8 cellular contexts compared by ENCODE assay signal in genomic region chr17:42553161-42553818, GRCh38. TPM values are rescaled to one million over a fixed set of nuclear protein-coding genes. Genes with fewer than 3 reads are reported as not detected.
DNase-seq lines count a peak whose midpoint lies in the region; ATAC-seq and TF ChIP-seq lines count a peak whose summit lies in the region.

No MANE protein-coding gene starts in this region.

- intact Hi-C loops in Calu3 (cut with micrococcal nuclease; ENCODE audit: unreplicated experiment): no loop called here
- intact Hi-C loops in PC-9 (cut with micrococcal nuclease; ENCODE audit: unreplicated experiment): no loop called here

- BruUV-seq in Calu3 (replicated peaks; lab: Mats Ljungman, UMichigan): no TSS peak
- BruUV-seq in PC-9 (replicated peaks; lab: Mats Ljungman, UMichigan): no TSS peak

- H3K4me1 ChIP-seq in PC-9 (replicated peaks; ENCODE audit: insufficient read depth) (no peaks in the 10 kb centered on the region), esophagus (ENCODE audit: control insufficient read depth in 2 of 2, insufficient read depth in 2 of 2, low read length in 1 of 2) (peaks cover 2 to 12% of the 10 kb centered on the region in 2 donors)

- H3K4me3 ChIP-seq in PC-9 (peak overlapping the region; percentile 99; the same call in 1 of the 2 replicates), esophagus (ENCODE audit: low read depth in 1 of 2, low read length in 2 of 2) (peak overlapping the region; percentile 79 to 88)

- peaks cover 24% of the 10 kb centered on the region for H3K79me2 ChIP-seq in PC-9 (ENCODE audit: low read depth)

- H3K27me3 ChIP-seq in PC-9 (ENCODE audit: insufficient read depth, low read depth): no peaks in the 10 kb centered on the region
- no peaks in the 10 kb centered on the region for H3K27me3 ChIP-seq in esophagus (ENCODE audit: control insufficient read depth in 1 of 2, insufficient read depth in 2 of 2, low read length in 2 of 2)

- peaks cover 11% of the 10 kb centered on the region; the same call in 1 of the 2 replicates for H3F3A ChIP-seq in PC-9 (ENCODE audit: insufficient read depth, low read depth)

- peak overlapping the region; percentile 98 for H3K4me2 ChIP-seq in PC-9

- H2AFZ ChIP-seq in PC-9: no peak overlapping the region

- no peak overlapping the region for H3K27ac Mint-ChIP-seq in Calu3 (ENCODE audit: unreplicated experiment)
- no peak overlapping the region for H3K27ac Mint-ChIP-seq in progenitor cell of endocrine pancreas

- no peaks in the 10 kb centered on the region for H3K9me2 ChIP-seq in PC-9 (ENCODE audit: insufficient read depth)

- DNase-seq in Calu3 (no peak), PC-9 (no peak), progenitor cell of endocrine pancreas (ENCODE audit: low spot score, unreplicated experiment) (no peak), NCI-H146 (lab: John Stamatoyannopoulos, UW) (no peak), NCI-H1105 (lab: John Stamatoyannopoulos, UW) (no peak)

- H3K36me3 ChIP-seq in PC-9 (ENCODE audit: low read depth) (no peaks in the 10 kb centered on the region), esophagus (ENCODE audit: control insufficient read depth in 2 of 2, insufficient read depth in 2 of 2, low read length in 1 of 2) (no peaks in the 10 kb centered on the region)

- H3K4me1 Mint-ChIP-seq in Calu3 (ENCODE audit: low read depth, unreplicated experiment) (peaks cover 26% of the 10 kb centered on the region), progenitor cell of endocrine pancreas (ENCODE audit: low read depth) (peaks cover 8% of the 10 kb centered on the region)

- H3K36me3 Mint-ChIP-seq in Calu3 (ENCODE audit: insufficient read depth, unreplicated experiment): peaks cover 42% of the 10 kb centered on the region
- H3K36me3 Mint-ChIP-seq in progenitor cell of endocrine pancreas (ENCODE audit: insufficient read depth): no peaks in the 10 kb centered on the region

- TF ChIP-seq CTCF in Calu3 (IDR thresholded peaks at IDR 0.05; ENCODE audit: unreplicated experiment) (no peak), PC-9 (conservative IDR thresholded peaks at IDR 0.05) (no peak), progenitor cell of endocrine pancreas (IDR thresholded peaks at IDR 0.05; ENCODE audit: unreplicated experiment) (no peak)

- no peak for ATAC-seq in HG02840 (IDR thresholded peaks at IDR 0.05; ENCODE audit: low FRiP score, unreplicated experiment)
- no peak for ATAC-seq in GM19351 (IDR thresholded peaks at IDR 0.05; ENCODE audit: unreplicated experiment)

- no peak overlapping the region for H3K27ac ChIP-seq in PC-9
- peak overlapping the region; percentile 94 to 95 for H3K27ac ChIP-seq in esophagus (ENCODE audit: low read depth in 2 of 2, low read length in 1 of 2)

- CTCF ChIA-PET in Calu3 (lab: Charles Lee): interaction anchor here (0.8 kb wide), 1 partner anchor 14 kb away, joined by 3 read pairs; no protein-coding TSS in a partner anchor
- CTCF ChIA-PET in PC-9 (lab: Charles Lee): interaction anchor here (0.6 kb wide), 1 partner anchor 82 kb away, joined by 3 read pairs; no protein-coding TSS in a partner anchor

- POLR2A ChIA-PET in PC-9 (lab: Charles Lee; ENCODE audit: unreplicated experiment): no interaction called here

- H3K9me3 ChIP-seq in PC-9 (ENCODE audit: insufficient read depth, low read depth): no peaks in the 10 kb centered on the region
- H3K9me3 ChIP-seq in esophagus (ENCODE audit: control insufficient read depth in 2 of 2, insufficient read depth in 1 of 2, low read depth in 1 of 2, low read length in 1 of 2): no peaks in the 10 kb centered on the region

- no peaks in the 10 kb centered on the region for H3K27me3 Mint-ChIP-seq in Calu3 (ENCODE audit: unreplicated experiment)
- no peaks in the 10 kb centered on the region for H3K27me3 Mint-ChIP-seq in progenitor cell of endocrine pancreas

- 50 to 67% methylated on average over 44 to 45 of the region's 45 CpGs for WGBS in esophagus, 2 donors

- H4K20me1 ChIP-seq in PC-9 (ENCODE audit: insufficient read depth): no peaks in the 10 kb centered on the region

- H3K4me3 Mint-ChIP-seq in Calu3 (ENCODE audit: low read depth, unreplicated experiment) (peak overlapping the region; percentile 92), progenitor cell of endocrine pancreas (ENCODE audit: low read depth) (peak overlapping the region; percentile 88)

- no peaks in the 10 kb centered on the region for H3K9me3 Mint-ChIP-seq in Calu3 (ENCODE audit: low read depth, unreplicated experiment)
- no peaks in the 10 kb centered on the region for H3K9me3 Mint-ChIP-seq in progenitor cell of endocrine pancreas (ENCODE audit: low read depth)

RNA-seq across cellular contexts. Expression of gene HSD17B1, which starts 0.6 kb away (rescaled TPM):
- total RNA-seq in Calu3 (2022): 0.88 and 1.0 TPM in 2 replicates
- total RNA-seq in PC-9 (2021): 0.90 and 1.3 TPM in 2 replicates
- polyA plus RNA-seq in esophagus: 1 to 10 TPM; 4.0 to 9.0 TPM
- total RNA-seq in progenitor cell of endocrine pancreas: 1.4 and 2.4 TPM in 2 replicates

RNA-seq across cellular contexts. Expression of gene COASY, which starts 8.7 kb away (rescaled TPM):
- total RNA-seq in Calu3 (2022) (159 and 163 TPM in 2 replicates), PC-9 (2021) (133 and 152 TPM in 2 replicates), progenitor cell of endocrine pancreas (60.0 and 66.9 TPM in 2 replicates)
- 10 to 100 TPM; 58.2 to 62.1 TPM for polyA plus RNA-seq in esophagus

RNA-seq across cellular contexts. Expression of gene MLX, which starts 13.6 kb away (rescaled TPM):
- total RNA-seq in Calu3 (2022) (65.0 and 69.8 TPM in 2 replicates), PC-9 (2021) (20.0 and 26.0 TPM in 2 replicates), progenitor cell of endocrine pancreas (26.8 and 33.7 TPM in 2 replicates)
- polyA plus RNA-seq in esophagus: 10 to 100 TPM; 36.8 to 38.3 TPM

RNA-seq across cellular contexts. Expression of gene NAGLU, which starts 17.2 kb away (rescaled TPM):
- 53.8 and 59.1 TPM in 2 replicates for total RNA-seq in Calu3 (2022)
- total RNA-seq in PC-9 (2021): 18.2 and 20.6 TPM in 2 replicates
- polyA plus RNA-seq in esophagus: 10 to 100 TPM; 17.6 to 18.8 TPM
- 19.0 and 22.9 TPM in 2 replicates for total RNA-seq in progenitor cell of endocrine pancreas

RNA-seq across cellular contexts. Expression of gene PSMC3IP, which starts 24.2 kb away (rescaled TPM):
- total RNA-seq in Calu3 (2022) (31.8 and 32.4 TPM in 2 replicates), PC-9 (2021) (10.2 and 13.4 TPM in 2 replicates), progenitor cell of endocrine pancreas (18.1 and 19.6 TPM in 2 replicates)
- 1 to 10 TPM; 6.4 to 7.2 TPM for polyA plus RNA-seq in esophagus
